Comparison of ENCODE assay signal across 7 cellular contexts in genomic region chrX:103585421-103586313, GRCh38. TPM values are rescaled to one million over a fixed set of nuclear protein-coding genes. Genes with fewer than 3 reads are reported as not detected.
DNase-seq lines count a peak whose midpoint lies in the region; ATAC-seq and TF ChIP-seq lines count a peak whose summit lies in the region.

TSS of gene TCEAL4 (plus strand) at chrX:103585515. CDS start at chrX:103586676, 1,161 bp downstream.

- no peak for TF ChIP-seq CTCF in GM12875 (IDR thresholded peaks at IDR 0.05; ENCODE audit: borderline replicate concordance, insufficient read depth, low read depth, low read length)
- TF ChIP-seq CTCF in lung (IDR thresholded peaks at IDR 0.05; ENCODE audit: control extremely low read depth, extremely low read depth) = no peak

- ATAC-seq in lung (ENCODE audit: insufficient read depth, low FRiP score) = peak; percentile 54

- H3K27me3 ChIP-seq in effector memory CD4-positive, alpha-beta T cell (replicated peaks; ENCODE audit: control insufficient read depth, insufficient read depth, low read length, poor library complexity, severe bottlenecking) = no peaks in the 10 kb centered on the region
- H3K27me3 ChIP-seq in lung (ENCODE audit: control insufficient read depth, insufficient read depth) = no peaks in the 10 kb centered on the region

- H3K9me3 ChIP-seq in effector memory CD4-positive, alpha-beta T cell (ENCODE audit: control insufficient read depth, low read length) = no peaks in the 10 kb centered on the region
- peaks cover 0 to 10% of the 10 kb centered on the region in 2 donors for H3K9me3 ChIP-seq in lung (ENCODE audit: control insufficient read depth in 2 of 2, insufficient read depth in 1 of 2, low read length in 1 of 2)

- peak; percentile 7 for DNase-seq in HCEC 1CT
- DNase-seq in NCI-H1436 (lab: John Stamatoyannopoulos, UW) = peak; percentile 53
- peak; percentile 44 for DNase-seq in activated CD4-positive, CD25-positive, alpha-beta regulatory T cell treated with anti-CD3 and anti-CD28 coated beads, Interleukin-2, amount 50 U/mL, for 72 hours
- DNase-seq in effector memory CD4-positive, alpha-beta T cell = peak in 1 of 3 donors; percentile 15
- DNase-seq in lung (ENCODE audit: low spot score) = peak; percentile 53
- peak; percentile 42 for DNase-seq in stimulated activated CD8-positive, alpha-beta memory T cell treated with anti-CD3 and anti-CD28 coated beads, Interleukin-4, amount 100 ng/mL, for 24 hours (ENCODE audit: low read depth)

- WGBS in lung, 2 donors = 2 to 25% methylated on average over 25 to 56 of the region's 56 CpGs

- H3K27ac ChIP-seq in effector memory CD4-positive, alpha-beta T cell (ENCODE audit: insufficient read depth, low read length, poor library complexity, severe bottlenecking) = peak within 1 kb of the TSS; percentile 11
- H3K27ac ChIP-seq in lung (ENCODE audit: low read depth in 1 of 2, low read length in 1 of 2) = peak within 1 kb of the TSS; percentile 67 to 91

- H3K36me3 ChIP-seq in effector memory CD4-positive, alpha-beta T cell (ENCODE audit: control insufficient read depth, insufficient read depth, low read length) = no peaks in the 10 kb centered on the region
- no peaks in the 10 kb centered on the region for H3K36me3 ChIP-seq in lung (ENCODE audit: control insufficient read depth in 2 of 2, insufficient read depth in 2 of 2, low read length in 2 of 2)

- no peaks in the 10 kb centered on the region for H3K4me1 ChIP-seq in effector memory CD4-positive, alpha-beta T cell (ENCODE audit: control insufficient read depth, insufficient read depth, low read length, poor library complexity, severe bottlenecking)
- no peaks in the 10 kb centered on the region for H3K4me1 ChIP-seq in lung (ENCODE audit: control insufficient read depth in 2 of 2, insufficient read depth in 2 of 2, low read length in 2 of 2)

- peak within 1 kb of the TSS; percentile 72 for H3K4me3 ChIP-seq in GM12875 (ENCODE audit: low read depth, low read length)
- H3K4me3 ChIP-seq in effector memory CD4-positive, alpha-beta T cell (ENCODE audit: insufficient read depth, low read depth, low read length, poor library complexity, severe bottlenecking) = peak within 1 kb of the TSS; percentile 72
- peak within 1 kb of the TSS; percentile 86 for H3K4me3 ChIP-seq in lung

RNA-seq across cellular contexts. Expression of gene TCEAL4, which starts in this region (rescaled TPM):
- total RNA-seq in lung = 10 to 100 TPM; 35.6 to 89.0 TPM
- 100 to 1,000 TPM in 1 of 2 donors, 10 to 100 TPM in 1; 83.5 to 214 TPM for polyA plus RNA-seq in lung
